In genomic region chr20:11755071-11755881, GRCh38 we compare ENCODE assay signal across 12 cellular contexts.
A peak's percentile ranks its signal among the peaks of the same experiment; 100 is the strongest.
DNase-seq lines count a peak whose midpoint lies in the region; ATAC-seq and TF ChIP-seq lines count a peak whose summit lies in the region.
"Had no signal": no experiment of that assay in that cellular context is flagged by ENCODE, and none has a peak within 500 bp of the region (broad histone marks: within the 10 kb centered on the region; RNA-seq: fewer than 3 reads in every experiment).

No MANE protein-coding gene starts in this region.

- no peak overlapping the region for H3K4me3 ChIP-seq in choroid plexus epithelial cell (ENCODE audit: low read depth, low read length)
- H3K4me3 ChIP-seq in psoas muscle: no peak overlapping the region
- H3K4me3 ChIP-seq: hepatocyte, SK-N-MC had no signal

- H3K27me3 Mint-ChIP-seq in MCF 10A (ENCODE audit: insufficient read depth, unreplicated experiment): no peaks in the 10 kb centered on the region

- H3K27me3 ChIP-seq in psoas muscle (ENCODE audit: insufficient read depth in 3 of 3, low read length in 2 of 3): no peaks in the 10 kb centered on the region
- H3K27me3 ChIP-seq: hepatocyte had no signal

- H3K4me1 ChIP-seq in psoas muscle: no peaks in the 10 kb centered on the region

- no peaks in the 10 kb centered on the region for H3K36me3 ChIP-seq in psoas muscle (ENCODE audit: insufficient read depth in 1 of 2, low read depth in 1 of 2)

- ATAC-seq in GM18867 (IDR thresholded peaks at IDR 0.05; ENCODE audit: unreplicated experiment) (no peak), psoas muscle (no peak)

- intact Hi-C loops in psoas muscle (cut with DNase I) (no loop called here), MCF 10A (cut with micrococcal nuclease) (no loop called here)

- H3K27ac Mint-ChIP-seq in MCF 10A (ENCODE audit: low read depth, unreplicated experiment): no peak overlapping the region

- H3K36me3 Mint-ChIP-seq in MCF 10A (ENCODE audit: insufficient read depth, unreplicated experiment): no peaks in the 10 kb centered on the region

- H3K9me3 Mint-ChIP-seq in MCF 10A (ENCODE audit: unreplicated experiment): peaks cover 8% of the 10 kb centered on the region

- POLR2A ChIA-PET in MCF 10A (lab: Yijun Ruan, JAX): no interaction called here

- H3K4me3 Mint-ChIP-seq in MCF 10A (ENCODE audit: unreplicated experiment): no peak overlapping the region

- peak; percentile 56 for DNase-seq in NCI-H345 (lab: John Stamatoyannopoulos, UW)
- no peak for DNase-seq in NCI-H345 treated with DMSO at 0.1 percent for 48 hours (lab: John Stamatoyannopoulos, UW; ENCODE audit: unreplicated experiment)
- DNase-seq in choroid plexus epithelial cell (ENCODE audit: low read depth): no peak
- DNase-seq in lung microvascular endothelial cell (ENCODE audit: low read depth in 2 of 2): peak; percentile 8 to 81
- DNase-seq in activated effector memory CD4-positive, alpha-beta T cell treated with Interleukin-2 at 50 U/mL for 16 hours: no peak
- DNase-seq in psoas muscle: no peak
- no peak for DNase-seq in MCF 10A (ENCODE audit: unreplicated experiment)
- DNase-seq: activated CD4-positive, alpha-beta T cell treated with anti-CD3 and anti-CD28 coated beads for 4 hours; activated gamma-delta T cell treated with Interleukin-2 at 50 U/mL for 16 hours had no signal

- TF ChIP-seq CTCF in choroid plexus epithelial cell (conservative IDR thresholded peaks at IDR 0.05; ENCODE audit: low read depth, low read length): peak; percentile 20
- TF ChIP-seq CTCF in psoas muscle (IDR thresholded peaks at IDR 0.05): no peak
- no peak for TF ChIP-seq CTCF in MCF 10A (IDR thresholded peaks at IDR 0.05; ENCODE audit: unreplicated experiment)

- no peaks in the 10 kb centered on the region for H3K4me1 Mint-ChIP-seq in MCF 10A (ENCODE audit: insufficient read depth, unreplicated experiment)

- CTCF ChIA-PET in MCF 10A (lab: Yijun Ruan, JAX): no interaction called here

- no peak overlapping the region for H3K27ac ChIP-seq in psoas muscle
- H3K27ac ChIP-seq: hepatocyte, SK-N-MC had no signal

- no peaks in the 10 kb centered on the region for H3K9me3 ChIP-seq in psoas muscle

- WGBS in psoas muscle, 3 donors: 29 to 42% (median 37%) methylated on average over 8 of the region's 8 CpGs

- BruUV-seq in MCF 10A (replicated peaks; lab: Mats Ljungman, UMichigan): no TSS peak

Comparison
In these comparisons a context has a peak if more than half of its experiments do, and no peak if none do; other contexts are left out.
1. DNase-seq: peak in NCI-H345 (single experiment) and lung microvascular endothelial cell (2 of 2); none in NCI-H345 treated with DMSO at 0.1 percent for 48 hours (single experiment), choroid plexus epithelial cell (single experiment), activated effector memory CD4-positive, alpha-beta T cell treated with Interleukin-2 at 50 U/mL for 16 hours (single experiment), psoas muscle (0 of 2) and MCF 10A (single experiment).